22 cellular contexts compared by ENCODE assay signal in the genomic region with DNA sequence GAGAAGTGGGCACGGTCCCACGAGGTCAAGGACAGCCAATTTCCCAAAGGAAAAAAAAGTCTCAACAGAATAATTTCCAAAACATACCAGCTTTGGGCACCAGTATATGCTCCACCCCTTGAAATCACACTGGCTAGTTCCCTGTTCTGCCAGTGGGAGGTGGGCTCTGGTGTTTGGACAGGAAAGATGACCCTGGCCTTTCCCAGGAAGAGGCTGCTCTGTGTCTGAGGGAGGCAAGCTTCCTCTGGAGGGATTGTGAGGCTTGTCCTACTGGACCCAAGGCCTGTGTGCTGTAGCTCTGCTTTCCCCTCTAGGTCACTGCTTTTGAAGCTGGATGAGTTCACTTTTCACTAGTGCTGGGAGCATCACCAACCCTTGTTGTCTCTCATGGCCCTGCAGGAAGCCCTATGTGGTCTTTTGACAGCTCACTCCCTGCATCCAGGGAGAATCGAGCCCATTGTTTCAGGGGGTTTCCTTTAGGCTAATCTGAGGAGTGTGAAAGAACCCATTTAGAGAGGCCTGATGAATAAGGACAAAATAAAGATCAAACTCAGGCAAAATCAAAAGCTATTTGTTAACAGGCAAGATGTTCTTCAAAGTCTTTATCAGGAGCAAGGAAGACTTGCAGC. TPM values are rescaled to one million over a fixed set of nuclear protein-coding genes. Genes with fewer than 3 reads are reported as not detected.
DNase-seq lines count a peak whose midpoint lies in the region; ATAC-seq, FAIRE-seq and TF ChIP-seq lines count a peak whose summit lies in the region.
"Had no signal": no experiment of that assay in that cellular context is flagged by ENCODE, and none has a peak within 500 bp of the region (broad histone marks: within the 10 kb centered on the region; RNA-seq: fewer than 3 reads in every experiment).

No MANE protein-coding gene starts in this region.

- DNase-seq in HepG2 (ENCODE audit: low spot score) (no peak), right lobe of liver (no peak), H1 (ENCODE audit: low read depth in 1 of 2, low spot score in 2 of 2) (no peak), mesendoderm (peak; percentile 35), PC-3 (no peak), esophagus squamous epithelium (lab: John Stamatoyannopoulos, UW) (no peak), NCI-H2029 treated with DMSO at 0.1 percent for 48 hours (lab: John Stamatoyannopoulos, UW) (no peak)
- no peak for DNase-seq in stimulated activated naive B cell treated with anti-CD40 and anti-IgM and Interleukin-4, amounts not matched to agents 10 μg/mL and 1 μg/mL and 100 μg/mL, for 72 hours
- DNase-seq: GDM1; H7; Karpas-422; NCI-H1105; NCI-H1436 treated with DMSO at 0.1 percent for 48 hours; NCI-H446 treated with DMSO at 0.1 percent for 48 hours; NCI-H526; NCI-H82; NK-92 treated with Interleukin-12 subunit alpha and Interleukin-12 subunit beta, amount 100 ng/mL, for 24 hours; PC-9; Right ventricle myocardium superior; RPMI8226 had no signal

- H4K20me1 ChIP-seq in HepG2 (ENCODE audit: insufficient read depth, low read length) (no peaks in the 10 kb centered on the region), H1 (replicated peaks in 1 of 2; ENCODE audit: control insufficient read depth in 1 of 2, insufficient read depth in 2 of 2, low read length in 2 of 2) (no peaks in the 10 kb centered on the region), PC-3 (ENCODE audit: low read length) (no peaks in the 10 kb centered on the region)

- H2BK20ac ChIP-seq in H1 (ENCODE audit: low read length): no peak overlapping the region

- H2BK15ac ChIP-seq in H1 (ENCODE audit: low read length) (no peak overlapping the region), mesendoderm (replicated peaks; ENCODE audit: low read depth) (no peak overlapping the region)

- no peak for TF ChIP-seq RAD21 in HepG2 (CRISPR knock-in tag; IDR thresholded peaks at IDR 0.05)
- TF ChIP-seq RAD21 in H1 (IDR thresholded peaks at IDR 0.05 in 1 of 2, conservative IDR thresholded peaks at IDR 0.05 in 1 of 2; ENCODE audit: low read depth in 2 of 2, low read length in 2 of 2): no peak; a peak in 1 of 4 replicates

- H4K5ac ChIP-seq in H1 (ENCODE audit: insufficient read length, low read depth, low read length) (no peak overlapping the region), mesendoderm (ENCODE audit: low read length) (no peak overlapping the region)

- H3K23me2 ChIP-seq in H1 (ENCODE audit: low read depth, low read length): no peaks in the 10 kb centered on the region

- H3K4me3 ChIP-seq in HepG2 (replicated peaks in 1 of 3; ENCODE audit: insufficient read depth in 1 of 3, low read depth in 2 of 3, low read length in 3 of 3): no peak overlapping the region
- H3K4me3 ChIP-seq in right lobe of liver: no peak overlapping the region
- H3K4me3 ChIP-seq in H1 (ENCODE audit: extremely low read depth in 1 of 4, insufficient read depth in 2 of 4, low read depth in 3 of 4, low read length in 4 of 4): no peak overlapping the region
- no peak overlapping the region for H3K4me3 ChIP-seq in mesendoderm (ENCODE audit: low read length)
- H3K4me3 ChIP-seq in PC-3 (ENCODE audit: low read length): no peak overlapping the region
- H3K4me3 ChIP-seq in esophagus squamous epithelium: no peak overlapping the region
- H3K4me3 ChIP-seq: PC-9 had no signal

- H3K9ac ChIP-seq in HepG2 (ENCODE audit: insufficient read depth, low read depth, low read length): no peak overlapping the region
- H3K9ac ChIP-seq in H1 (replicated peaks in 1 of 4; ENCODE audit: extremely low read depth in 1 of 4, low read depth in 3 of 4, low read length in 3 of 4): no peak overlapping the region
- no peak overlapping the region for H3K9ac ChIP-seq in mesendoderm (ENCODE audit: low read length)
- H3K9ac ChIP-seq in PC-3 (ENCODE audit: low read length): no peak overlapping the region

- H2AK5ac ChIP-seq in H1 (ENCODE audit: low read depth, low read length) (no peak overlapping the region), mesendoderm (ENCODE audit: low read length) (no peak overlapping the region)

- H3K27ac ChIP-seq in HepG2 (ENCODE audit: extremely low read length, insufficient read depth, low read length): no peak overlapping the region
- no peak overlapping the region for H3K27ac ChIP-seq in right lobe of liver
- no peak overlapping the region for H3K27ac ChIP-seq in H1 (ENCODE audit: low read depth, low read length)
- H3K27ac ChIP-seq in mesendoderm (ENCODE audit: low read depth, low read length): no peak overlapping the region
- no peak overlapping the region for H3K27ac ChIP-seq in PC-3 (ENCODE audit: low read length)
- no peak overlapping the region for H3K27ac ChIP-seq in esophagus squamous epithelium
- H3K27ac ChIP-seq: PC-9 had no signal

- peaks cover 11 to 12% of the 10 kb centered on the region in 2 donors for H3K4me1 Mint-ChIP-seq in stimulated activated naive B cell treated with anti-CD40 and anti-IgM and Interleukin-4, amounts not matched to agents 10 μg/mL and 1 μg/mL and 100 μg/mL, for 72 hours

- no peak overlapping the region for H4K91ac ChIP-seq in H1 (replicated peaks; ENCODE audit: insufficient read length, low read length)

- TF ChIP-seq CTCF in HepG2 (CRISPR knock-in tag; IDR thresholded peaks at IDR 0.05) (no peak), right lobe of liver (IDR thresholded peaks at IDR 0.05) (no peak), H1 (IDR thresholded peaks at IDR 0.05; ENCODE audit: control extremely low read depth in 1 of 3, insufficient read depth in 1 of 3, low read depth in 1 of 3, low read length in 3 of 3) (peak in 1 of 3 experiments; percentile 30; a peak in 1 of 4 replicates), PC-3 (conservative IDR thresholded peaks at IDR 0.05; ENCODE audit: low read depth, low read length) (no peak), esophagus squamous epithelium (IDR thresholded peaks at IDR 0.05) (no peak)

- TF ChIP-seq EP300 in HepG2 (IDR thresholded peaks at IDR 0.05; ENCODE audit: low read depth in 2 of 2, low read length in 2 of 2) (no peak), HepG2 (CRISPR knock-in tag; IDR thresholded peaks at IDR 0.05; ENCODE audit: borderline replicate concordance) (no peak), H1 (IDR thresholded peaks at IDR 0.05; ENCODE audit: borderline replicate concordance in 1 of 2, low read depth in 2 of 2, low read length in 2 of 2) (no peak)

- no peaks in the 10 kb centered on the region for H3K9me2 ChIP-seq in PC-3 (replicated peaks; ENCODE audit: low read length)

- intact Hi-C loops in HepG2 (cut with micrococcal nuclease; ENCODE audit: unreplicated experiment): no loop called here
- intact Hi-C loops in right lobe of liver (cut with DNase I): no loop called here
- intact Hi-C loops in PC-3 (cut with micrococcal nuclease): no loop called here
- intact Hi-C loops in esophagus squamous epithelium (cut with DNase I): no loop called here

- WGBS in HepG2 (ENCODE audit: low lambda C conversion rate): 12% methylated on average over 3 of the region's 3 CpGs
- WGBS in right lobe of liver (ENCODE audit: insufficient coverage, low coverage, low lambda C conversion rate, missing lambda C conversion rate): 60% methylated on average over 3 of the region's 3 CpGs
- WGBS in H1 (ENCODE audit: extremely low coverage in 1 of 2, insufficient coverage in 1 of 2, insufficient read length in 1 of 2, insufficient replicate concordance in 2 of 2, low coverage in 1 of 2, low lambda C conversion rate in 2 of 2, missing lambda C conversion rate in 1 of 2), 2 experiments: 95% methylated on average over 3 of the region's 3 CpGs; no CpG with 5 or more reads in 1 of the 2 experiments
- no CpG with 5 or more reads among the region's 3 CpGs for WGBS in mesendoderm (ENCODE audit: extremely low coverage, insufficient coverage, low lambda C conversion rate)
- WGBS in esophagus squamous epithelium, 2 donors: 76 to 100% methylated on average over 3 of the region's 3 CpGs

- H2BK12ac ChIP-seq in H1 (ENCODE audit: low read depth, low read length): no peak overlapping the region

- H3K4ac ChIP-seq in H1 (replicated peaks; ENCODE audit: insufficient read length, low read depth, low read length) (no peak overlapping the region), mesendoderm (ENCODE audit: low read depth, low read length) (no peak overlapping the region)

- no peak overlapping the region for H3K56ac ChIP-seq in H1 (replicated peaks; ENCODE audit: insufficient read length, low read depth, low read length)
- no peak overlapping the region for H3K56ac ChIP-seq in mesendoderm (ENCODE audit: low read length)

- no peak overlapping the region for H3K4me2 ChIP-seq in HepG2 (ENCODE audit: low read depth, low read length)
- H3K4me2 ChIP-seq in H1 (ENCODE audit: insufficient read depth in 1 of 2, low read depth in 2 of 2, low read length in 2 of 2): no peak overlapping the region
- no peak overlapping the region for H3K4me2 ChIP-seq in mesendoderm (ENCODE audit: low read length)
- no peak overlapping the region for H3K4me2 ChIP-seq in PC-3 (ENCODE audit: low read length)
- H3K4me2 ChIP-seq: PC-9 had no signal

- no peaks in the 10 kb centered on the region for H3F3A ChIP-seq in PC-3 (ENCODE audit: low read length, unreplicated experiment)

- H3K79me2 ChIP-seq in HepG2 (ENCODE audit: insufficient read depth, low read length) (no peaks in the 10 kb centered on the region), H1 (ENCODE audit: control insufficient read depth in 1 of 2, insufficient read depth in 2 of 2, low read length in 2 of 2) (no peaks in the 10 kb centered on the region), mesendoderm (ENCODE audit: control insufficient read depth, insufficient read depth, low read length) (no peaks in the 10 kb centered on the region), PC-3 (ENCODE audit: low read length) (no peaks in the 10 kb centered on the region)

- no peak overlapping the region for H4K8ac ChIP-seq in H1 (ENCODE audit: extremely low read depth, insufficient read depth, low read length)
- H4K8ac ChIP-seq in mesendoderm (ENCODE audit: low read depth, low read length): no peak overlapping the region

- POLR2A ChIA-PET in HepG2 (lab: Yijun Ruan, JAX): no interaction called here
- POLR2A ChIA-PET in H1 (lab: Charles Lee; ENCODE audit: partially characterized antibody): no interaction called here
- POLR2A ChIA-PET in PC-3 (lab: Charles Lee; ENCODE audit: unreplicated experiment): no interaction called here

- CTCF ChIA-PET in HepG2 (lab: Yijun Ruan, JAX; ENCODE audit: low intra/inter-chr PET ratio, low total read pairs) (no interaction called here), H1 (lab: Charles Lee; ENCODE audit: partially characterized antibody) (interaction anchor here (0.8 to 3.0 kb wide), 12 partner anchors 9 to 303 kb away, joined by 3 to 12 read pairs (median 3); no protein-coding TSS in a partner anchor), PC-3 (lab: Charles Lee) (no interaction called here)

- H3K27me3 ChIP-seq in HepG2 (ENCODE audit: control insufficient read depth in 1 of 2, insufficient read depth in 2 of 2, low read length in 2 of 2) (no peaks in the 10 kb centered on the region; a peak in 1 of 5 replicates), right lobe of liver (no peaks in the 10 kb centered on the region), H1 (replicated peaks in 1 of 4; ENCODE audit: control insufficient read depth in 3 of 4, extremely low read depth in 1 of 4, insufficient read depth in 3 of 4, low read length in 3 of 4) (no peaks in the 10 kb centered on the region), mesendoderm (ENCODE audit: insufficient read depth, low read length, poor library complexity) (no peaks in the 10 kb centered on the region), PC-3 (ENCODE audit: low read length) (no peaks in the 10 kb centered on the region), esophagus squamous epithelium (no peaks in the 10 kb centered on the region)

- H3K9me3 Mint-ChIP-seq in stimulated activated naive B cell treated with anti-CD40 and anti-IgM and Interleukin-4, amounts not matched to agents 10 μg/mL and 1 μg/mL and 100 μg/mL, for 72 hours: peaks cover 0 to 2% of the 10 kb centered on the region in 2 donors

- H3K18ac ChIP-seq in H1 (ENCODE audit: extremely low read depth, low read length): no peak overlapping the region
- no peak overlapping the region for H3K18ac ChIP-seq in mesendoderm (ENCODE audit: low read length)

- no peaks in the 10 kb centered on the region for H3K4me1 ChIP-seq in HepG2 (ENCODE audit: insufficient read depth, low read length)
- no peaks in the 10 kb centered on the region for H3K4me1 ChIP-seq in right lobe of liver
- no peaks in the 10 kb centered on the region; a peak in 1 of 7 replicates for H3K4me1 ChIP-seq in H1 (replicated peaks in 1 of 4; ENCODE audit: control insufficient read depth in 3 of 4, insufficient read depth in 4 of 4, low read length in 3 of 4)
- no peaks in the 10 kb centered on the region for H3K4me1 ChIP-seq in mesendoderm (ENCODE audit: control insufficient read depth, low read depth, low read length)
- H3K4me1 ChIP-seq in PC-3 (ENCODE audit: insufficient read depth, low read length): peaks cover 17% of the 10 kb centered on the region
- no peaks in the 10 kb centered on the region for H3K4me1 ChIP-seq in esophagus squamous epithelium

- H3K27me3 Mint-ChIP-seq in stimulated activated naive B cell treated with anti-CD40 and anti-IgM and Interleukin-4, amounts not matched to agents 10 μg/mL and 1 μg/mL and 100 μg/mL, for 72 hours: no peaks in the 10 kb centered on the region

- no peak overlapping the region for H3K14ac ChIP-seq in H1 (ENCODE audit: insufficient read length)

- no peak overlapping the region for H3K4me3 Mint-ChIP-seq in stimulated activated naive B cell treated with anti-CD40 and anti-IgM and Interleukin-4, amounts not matched to agents 10 μg/mL and 1 μg/mL and 100 μg/mL, for 72 hours

- H3K79me1 ChIP-seq in H1 (ENCODE audit: low read depth, low read length) (no peaks in the 10 kb centered on the region), mesendoderm (ENCODE audit: low read length) (no peaks in the 10 kb centered on the region)

- H2BK120ac ChIP-seq in H1 (replicated peaks; ENCODE audit: low read depth, low read length) (no peak overlapping the region), mesendoderm (ENCODE audit: low read depth, low read length) (no peak overlapping the region)

- no peak for TF ChIP-seq POLR2A in HepG2 (IDR thresholded peaks at IDR 0.05; ENCODE audit: insufficient read depth in 1 of 2, low read depth in 2 of 2, low read length in 2 of 2)
- no peak for TF ChIP-seq POLR2A in right lobe of liver (IDR thresholded peaks at IDR 0.05)
- TF ChIP-seq POLR2A in H1 (IDR thresholded peaks at IDR 0.05; ENCODE audit: control extremely low read depth in 1 of 2, low read depth in 2 of 2, low read length in 2 of 2): no peak
- TF ChIP-seq POLR2A in esophagus squamous epithelium (IDR thresholded peaks at IDR 0.05): no peak

- H2BK5ac ChIP-seq in H1 (ENCODE audit: low read depth, low read length) (no peak overlapping the region), mesendoderm (ENCODE audit: low read length) (no peak overlapping the region)

- FAIRE-seq in HepG2 (lab: Jason Lieb, UNC): no peak
- no peak for FAIRE-seq in H1 (lab: Jason Lieb, UNC)
- FAIRE-seq: GM12892, GM19239 had no signal

- H3K9me3 ChIP-seq in HepG2 (ENCODE audit: low read length): no peaks in the 10 kb centered on the region
- H3K9me3 ChIP-seq in right lobe of liver: no peaks in the 10 kb centered on the region
- 0 out of 4 replicates have a peak, but pooled peaks cover 0 to 4% of the 10 kb centered on the region in 2 experiments for H3K9me3 ChIP-seq in H1 (ENCODE audit: insufficient read depth in 2 of 2, low read depth in 1 of 2, low read length in 1 of 2)
- no peaks in the 10 kb centered on the region for H3K9me3 ChIP-seq in PC-3 (ENCODE audit: low read length)
- H3K9me3 ChIP-seq in esophagus squamous epithelium: no peaks in the 10 kb centered on the region

- BruUV-seq in HepG2 (replicated peaks; lab: Mats Ljungman, UMichigan) (no TSS peak), PC-3 (replicated peaks; lab: Mats Ljungman, UMichigan) (no TSS peak)

- no peak overlapping the region for H2AFZ ChIP-seq in HepG2 (ENCODE audit: low read length)
- peak overlapping the region; percentile 42; the same call in 1 of the 2 replicates for H2AFZ ChIP-seq in H1 (ENCODE audit: low read length)
- no peak overlapping the region for H2AFZ ChIP-seq in PC-3 (ENCODE audit: low read length)
- H2AFZ ChIP-seq: PC-9 had no signal

- no peaks in the 10 kb centered on the region for H3K36me3 ChIP-seq in HepG2 (replicated peaks in 1 of 2; ENCODE audit: control insufficient read depth in 1 of 2, insufficient read depth in 2 of 2, low read length in 2 of 2)
- no peaks in the 10 kb centered on the region for H3K36me3 ChIP-seq in right lobe of liver
- no peaks in the 10 kb centered on the region for H3K36me3 ChIP-seq in H1 (ENCODE audit: control insufficient read depth in 2 of 4, insufficient read depth in 4 of 4, low read length in 3 of 4)
- no peaks in the 10 kb centered on the region for H3K36me3 ChIP-seq in mesendoderm (ENCODE audit: control insufficient read depth, insufficient read depth, low read length)
- no peaks in the 10 kb centered on the region for H3K36me3 ChIP-seq in PC-3 (ENCODE audit: low read depth, low read length)
- no peaks in the 10 kb centered on the region for H3K36me3 ChIP-seq in esophagus squamous epithelium

- H3K27ac Mint-ChIP-seq in stimulated activated naive B cell treated with anti-CD40 and anti-IgM and Interleukin-4, amounts not matched to agents 10 μg/mL and 1 μg/mL and 100 μg/mL, for 72 hours: peak overlapping the region; percentile 37

- H3K36me3 Mint-ChIP-seq in stimulated activated naive B cell treated with anti-CD40 and anti-IgM and Interleukin-4, amounts not matched to agents 10 μg/mL and 1 μg/mL and 100 μg/mL, for 72 hours: peaks cover 0 to 2% of the 10 kb centered on the region in 2 donors

- in situ Hi-C loops in HepG2 (cut with HindIII; ENCODE audit: extremely low pct_ligation_motif_present, low pct_unique_long_range_greater_than_20kb): no loop called here

- H3K23ac ChIP-seq in H1 (ENCODE audit: insufficient read length): no peak overlapping the region
- H3K23ac ChIP-seq in mesendoderm (ENCODE audit: low read length): no peak overlapping the region

- ATAC-seq in HepG2 (peak; percentile 53), right lobe of liver (no peak), PC-3 (no peak)
- ATAC-seq in stimulated activated naive B cell treated with anti-CD40 and anti-IgM and Interleukin-4, amounts not matched to agents 10 μg/mL and 1 μg/mL and 100 μg/mL, for 72 hours (replicated peaks): no peak

RNA-seq across cellular contexts. Expression of gene CXCR4, which starts 36.3 kb away (rescaled TPM):
- total RNA-seq in HepG2 (2016; rRNA removed; fragmentation: Illumina TruSeq; extraction: Trizol) (0.29 and 0.55 TPM in 2 replicates), right lobe of liver (10 to 100 TPM in 2 of 6 experiments, 1 to 10 TPM in 4; 1.8 to 12.6 (median 6.9) TPM), PC-3 (2014; rRNA removed) (2.1 TPM in 1 of 2 replicates, not detected in the other), esophagus squamous epithelium (10 to 100 TPM in 2 of 4 donors, 1 to 10 TPM in 2; 5.7 to 28.6 (median 10.0) TPM)
- total RNA-seq in HepG2 (2016; cell fraction: cytosol; rRNA removed; fragmentation: Illumina TruSeq; extraction: Trizol; ENCODE audit: low read depth): 0.18 TPM in 1 of 2 replicates, not detected in the other
- 0.13 and 0.50 TPM in 2 replicates for total RNA-seq in HepG2 (2016; cell fraction: insoluble cytoplasmic fraction; rRNA removed; fragmentation: Illumina TruSeq; extraction: Trizol)
- total RNA-seq in HepG2 (2016; cell fraction: membrane; rRNA removed; fragmentation: Illumina TruSeq; extraction: Trizol): 0.31 and 0.43 TPM in 2 replicates
- 0.34 and 0.37 TPM in 2 replicates for total RNA-seq in HepG2 (2016; cell fraction: nucleus; rRNA removed; fragmentation: Illumina TruSeq; extraction: Trizol)
- polyA plus RNA-seq in HepG2 (2011; rRNA removed) (0.34 and 0.69 TPM in 2 replicates), H1 (2011; rRNA removed) (1.9 and 2.8 TPM in 2 replicates)
- 0.49 and 0.50 TPM in 2 replicates for polyA plus RNA-seq in HepG2 (2011; cell fraction: cytosol; rRNA removed)
- 0.32 and 0.36 TPM in 2 replicates for polyA plus RNA-seq in HepG2 (2011; cell fraction: nucleus; rRNA removed)
- polyA plus RNA-seq in HepG2 (2012): 0.12 and 0.47 TPM in 2 replicates
- 0.08 TPM in 1 of 2 replicates, not detected in the other for polyA plus RNA-seq in HepG2 (2016; cell fraction: cytosol; fragmentation: Illumina TruSeq; extraction: Trizol; ENCODE audit: low read depth)
- 0.19 and 0.26 TPM in 2 replicates for polyA plus RNA-seq in HepG2 (2016; cell fraction: insoluble cytoplasmic fraction; fragmentation: Illumina TruSeq; extraction: Trizol; ENCODE audit: low read depth)
- polyA plus RNA-seq in HepG2 (2016; cell fraction: membrane; fragmentation: Illumina TruSeq; extraction: Trizol; ENCODE audit: low read depth): not detected in 2 replicates
- 0.74 and 1.00 TPM in 2 replicates for polyA plus RNA-seq in HepG2 (2016; cell fraction: nucleus; fragmentation: Illumina TruSeq; extraction: Trizol; ENCODE audit: insufficient read depth, low read depth)
- 1.2 and 180 TPM in 2 replicates for polyA minus RNA-seq in HepG2 (2011; rRNA and poly(A)+ RNA removed; ENCODE audit: low replicate concordance)
- not detected in 2 replicates for polyA minus RNA-seq in HepG2 (2011; cell fraction: cytosol; rRNA and poly(A)+ RNA removed)
- 0.39 TPM in 1 of 2 replicates, not detected in the other for polyA minus RNA-seq in HepG2 (2011; cell fraction: nucleus; rRNA and poly(A)+ RNA removed)
- total RNA-seq in H1 (2021; fragmentation: NEBNext Ultra II Directional; extraction: Animal tissue kit (Norgen Biotek cat#: 25700)): 1.3 and 1.8 TPM in 2 replicates
- 1.6 TPM for polyA plus RNA-seq in H1 (2011; cell fraction: cytosol; rRNA removed)
- 1.9 TPM for polyA plus RNA-seq in H1 (2011; cell fraction: nucleus; rRNA removed)
- polyA plus RNA-seq in H1 (2012, experiment 1 of 2): 1.3 to 1.4 TPM (median 1.4 TPM) in 4 replicates
- 0.60 TPM for polyA plus RNA-seq in H1 (2012, experiment 2 of 2)
- polyA plus RNA-seq in H1 (2013, experiment 1 of 2): 1.9 TPM
- polyA plus RNA-seq in H1 (2013, experiment 2 of 2): 2.6 TPM
- polyA minus RNA-seq in H1 (2011; rRNA and poly(A)+ RNA removed): 5.3 and 6.9 TPM in 2 replicates
- 2.2 TPM for polyA minus RNA-seq in H1 (2011; cell fraction: cytosol; rRNA and poly(A)+ RNA removed)
- polyA minus RNA-seq in H1 (2011; cell fraction: nucleus; rRNA and poly(A)+ RNA removed): 5.8 TPM
- 1.7 TPM for polyA plus RNA-seq in mesendoderm (2013, experiment 1 of 2)
- polyA plus RNA-seq in mesendoderm (2013, experiment 2 of 2): 1.9 TPM
